In genomic region chr7:4712371-4713182, GRCh38 we compare ENCODE assay signal across 8 cellular contexts. TPM values are rescaled to one million over a fixed set of nuclear protein-coding genes. Genes with fewer than 3 reads are reported as not detected.
DNase-seq lines count a peak whose midpoint lies in the region; ATAC-seq and TF ChIP-seq lines count a peak whose summit lies in the region.

No MANE protein-coding gene starts in this region.

- no peak overlapping the region for H3K4me3 ChIP-seq in tibial artery

- DNase-seq in GM04504 (ENCODE audit: low read depth) (peak; percentile 52), NCI-H345 treated with DMSO at 0.1 percent for 48 hours (lab: John Stamatoyannopoulos, UW; ENCODE audit: unreplicated experiment) (peak; percentile 57), tibial artery (no peak), globus pallidus (ENCODE audit: low spot score) (no peak), GDM1 (lab: John Stamatoyannopoulos, UW) (no peak)

- peaks cover 0 to 7% (median 0%) of the 10 kb centered on the region in 3 donors for H3K36me3 ChIP-seq in tibial artery

- H3K27me3 ChIP-seq in tibial artery: no peaks in the 10 kb centered on the region

- ATAC-seq in GM21723 (IDR thresholded peaks at IDR 0.05; ENCODE audit: unreplicated experiment) (peak; percentile 51), esophagus mucosa (peak; percentile 33), HG03460 (IDR thresholded peaks at IDR 0.05; ENCODE audit: unreplicated experiment) (no peak)

- intact Hi-C loops in tibial artery (cut with DNase I; ENCODE audit: low total_unique reads): no loop called here

- H3K9me3 ChIP-seq in tibial artery: no peaks in the 10 kb centered on the region

- no peak for TF ChIP-seq CTCF in tibial artery (IDR thresholded peaks at IDR 0.05)

- peak overlapping the region; percentile 24 to 29 for H3K27ac ChIP-seq in tibial artery

- H3K4me1 ChIP-seq in tibial artery: peaks cover 0 to 72% (median 43%) of the 10 kb centered on the region in 4 donors

RNA-seq across cellular contexts. Expression of gene FOXK1, which starts 30.5 kb away (rescaled TPM):
- 21.7 TPM for total RNA-seq in esophagus mucosa

Comparison
In these comparisons a context has a peak if more than half of its experiments do, and no peak if none do; other contexts are left out.
1. DNase-seq: peak in GM04504 (single experiment) and NCI-H345 treated with DMSO at 0.1 percent for 48 hours (single experiment); none in tibial artery (0 of 2), globus pallidus (single experiment) and GDM1 (single experiment).